In genomic region chr1:153805042-153805745, GRCh38 we compare ENCODE assay signal across 8 cellular contexts. TPM values are rescaled to one million over a fixed set of nuclear protein-coding genes. Genes with fewer than 3 reads are reported as not detected.
DNase-seq lines count a peak whose midpoint lies in the region; ATAC-seq and TF ChIP-seq lines count a peak whose summit lies in the region.

No MANE protein-coding gene starts in this region.

- H3K4me1 ChIP-seq in body of pancreas = no peaks in the 10 kb centered on the region

- H3K9me3 ChIP-seq in T-helper 17 cell (ENCODE audit: control insufficient read depth, low read length, poor library complexity, severe bottlenecking) (no peaks in the 10 kb centered on the region), body of pancreas (no peaks in the 10 kb centered on the region)

- intact Hi-C loops in body of pancreas (cut with DNase I) = loop anchor here (10.0 kb wide), 1 partner anchor 140 kb away; the partner anchor contains the start of gene DENND4B

- peaks cover 3 to 9% of the 10 kb centered on the region in 2 donors for H3K36me3 ChIP-seq in body of pancreas (replicated peaks in 1 of 2; ENCODE audit: insufficient read depth in 1 of 2, low read depth in 2 of 2)

- no peaks in the 10 kb centered on the region for H3K36me3 Mint-ChIP-seq in T-helper 17 cell (ENCODE audit: low read depth)

- no peaks in the 10 kb centered on the region for H3K27me3 ChIP-seq in body of pancreas

- no peaks in the 10 kb centered on the region for H3K27me3 Mint-ChIP-seq in T-helper 17 cell

- in situ Hi-C loops in Caki2 (cut with HindIII; ENCODE audit: low pct_unique_long_range_greater_than_20kb, low sequenced_read_pairs) (no loop called here), G401 (cut with HindIII; ENCODE audit: low sequenced_read_pairs) (loop anchor here (25.0 kb wide), 1 partner anchor 132 kb away; the partner anchor contains the start of gene DENND4B)

- 57 to 86% methylated on average over 3 to 5 of the region's 5 CpGs for WGBS in body of pancreas, 2 donors

- peak overlapping the region; percentile 96 for H3K27ac Mint-ChIP-seq in T-helper 17 cell

- peak; percentile 95 for ATAC-seq in GM21381 (IDR thresholded peaks at IDR 0.05; ENCODE audit: unreplicated experiment)
- ATAC-seq in T-helper 17 cell = peak; percentile 97
- ATAC-seq in body of pancreas = no peak

- no peak overlapping the region for H3K4me3 ChIP-seq in body of pancreas

- H3K4me3 Mint-ChIP-seq in T-helper 17 cell = peak overlapping the region; percentile 57

- H3K4me1 Mint-ChIP-seq in T-helper 17 cell = peaks cover 28% of the 10 kb centered on the region

- peak in 1 of 3 donors; percentile 14 for TF ChIP-seq POLR2A in body of pancreas (IDR thresholded peaks at IDR 0.05)

- no peak for TF ChIP-seq CTCF in body of pancreas (IDR thresholded peaks at IDR 0.05)

- peak overlapping the region in 1 of 4 donors; percentile 58 for H3K27ac ChIP-seq in body of pancreas

- DNase-seq in Caki2 (ENCODE audit: low read depth) (peak; percentile 64), HK-2 (ENCODE audit: unreplicated experiment) (peak; percentile 65), T-helper 17 cell (peak in 1 of 3 donors; percentile 39), body of pancreas (peak in 3 of 4 donors; percentile 27 to 82 (median 34)), lung microvascular endothelial cell (ENCODE audit: low read depth in 2 of 2) (peak; percentile 20 to 59), stromal cell of bone marrow (ENCODE audit: low read depth) (peak; percentile 88), G401 (ENCODE audit: low spot score) (no peak)

RNA-seq across cellular contexts. Expression of gene SLC27A3, which starts 30.0 kb away (rescaled TPM):
- total RNA-seq in Caki2 (2014; rRNA removed; shearing (Covaris generic); ENCODE audit: low replicate concordance) = 34.8 and 43.2 TPM in 2 replicates
- 10 to 100 TPM in 1 of 2 donors, 1 to 10 TPM in 1; 7.4 to 10.0 TPM for total RNA-seq in T-helper 17 cell
- 10 to 100 TPM; 15.0 to 21.1 TPM for total RNA-seq in body of pancreas
- total RNA-seq in lung microvascular endothelial cell = 16.3 and 35.3 TPM in 2 replicates
- total RNA-seq in G401 (2014; rRNA removed; shearing (Covaris generic)) = 1.4 and 5.4 TPM in 2 replicates
